Comparison of ENCODE assay signal across 8 cellular contexts in genomic region chr11:65095974-65096806, GRCh38. TPM values are rescaled to one million over a fixed set of nuclear protein-coding genes. Genes with fewer than 3 reads are reported as not detected.
DNase-seq lines count a peak whose midpoint lies in the region; ATAC-seq and TF ChIP-seq lines count a peak whose summit lies in the region.

VPS51 (plus strand) TSS chr11:65096214; CDS start chr11:65096251, 37 bp downstream.

- H3K4me1 ChIP-seq in right atrium auricular region = peaks cover 0 to 20% of the 10 kb centered on the region in 2 donors
- peaks cover 25% of the 10 kb centered on the region for H3K4me1 ChIP-seq in psoas muscle
- H3K4me1 ChIP-seq in urinary bladder (ENCODE audit: insufficient read depth) = no peaks in the 10 kb centered on the region

- 0 to 1% (median 0%) methylated on average over 46 to 52 of the region's 52 CpGs for WGBS in psoas muscle, 3 donors
- WGBS in urinary bladder = under 1% methylated on average over 52 of the region's 52 CpGs

- in situ Hi-C loops in GM13977 (cut with MboI; ENCODE audit: low pct_unique_long_range_greater_than_20kb, low sequenced_read_pairs, unreplicated experiment) = no loop called here

- H3K27ac ChIP-seq in angular gyrus (ENCODE audit: low read depth, low read length) (peak within 1 kb of the TSS; percentile 88), right atrium auricular region (peak within 1 kb of the TSS; percentile 92 to 96), psoas muscle (peak within 1 kb of the TSS; percentile 96), urinary bladder (ENCODE audit: low read depth) (peak within 1 kb of the TSS; percentile 90)

- H3K4me3 ChIP-seq in right atrium auricular region = peak within 1 kb of the TSS; percentile 86 to 91
- H3K4me3 ChIP-seq in psoas muscle = peak within 1 kb of the TSS; percentile 93
- H3K4me3 ChIP-seq in urinary bladder (ENCODE audit: low read depth, low read length) = peak within 1 kb of the TSS; percentile 75

- H3K27me3 ChIP-seq in right atrium auricular region (no peaks in the 10 kb centered on the region), psoas muscle (ENCODE audit: insufficient read depth in 3 of 3, low read length in 2 of 3) (no peaks in the 10 kb centered on the region)

- H3K36me3 ChIP-seq in right atrium auricular region = no peaks in the 10 kb centered on the region
- peaks cover 0 to 19% of the 10 kb centered on the region in 2 donors for H3K36me3 ChIP-seq in psoas muscle (ENCODE audit: insufficient read depth in 1 of 2, low read depth in 1 of 2)
- H3K36me3 ChIP-seq in urinary bladder (ENCODE audit: insufficient read depth) = no peaks in the 10 kb centered on the region

- ATAC-seq in HG02870 (IDR thresholded peaks at IDR 0.05; ENCODE audit: unreplicated experiment) (peak; percentile 74), psoas muscle (peak; percentile 91 to 94 (median 93))

- no peaks in the 10 kb centered on the region for H3K9me3 ChIP-seq in right atrium auricular region
- H3K9me3 ChIP-seq in psoas muscle = no peaks in the 10 kb centered on the region

- intact Hi-C loops in psoas muscle (cut with DNase I) = loop anchor here in 1 of 2 donors (1.0 kb wide), 1 partner anchor 12 kb away; the partner anchor contains the start of genes CDCA5 and ZFPL1

- TF ChIP-seq CTCF in GM13977 (IDR thresholded peaks at IDR 0.05; ENCODE audit: extremely low read depth, insufficient read depth, missing control alignments) = no peak
- TF ChIP-seq CTCF in right atrium auricular region (IDR thresholded peaks at IDR 0.05) = no peak
- TF ChIP-seq CTCF in psoas muscle (IDR thresholded peaks at IDR 0.05) = no peak

- peak; percentile 94 for DNase-seq in GM13977 (ENCODE audit: low spot score)
- peak; percentile 79 for DNase-seq in NCI-H1694 treated with DMSO at 0.1 percent for 48 hours (lab: John Stamatoyannopoulos, UW)
- peak; percentile 53 to 96 (median 78) for DNase-seq in T-helper 2 cell
- peak; percentile 95 for DNase-seq in right atrium auricular region (ENCODE audit: low spot score)
- peak; percentile 88 to 92 for DNase-seq in psoas muscle

RNA-seq across cellular contexts. Expression of gene VPS51, which starts in this region (rescaled TPM):
- 100 to 1,000 TPM in 1 of 2 donors, 10 to 100 TPM in 1; 98.5 to 147 TPM for total RNA-seq in right atrium auricular region
- total RNA-seq in psoas muscle = 100 to 1,000 TPM in 1 of 4 donors, 10 to 100 TPM in 3; 82.2 to 105 (median 91.3) TPM
- polyA plus RNA-seq in psoas muscle = 100 to 1,000 TPM in 1 of 3 donors, 10 to 100 TPM in 2; 60.3 to 110 (median 85.8) TPM
- 107 TPM for total RNA-seq in urinary bladder
- polyA plus RNA-seq in urinary bladder = 167 TPM

Comparison
In these comparisons a context has a peak if more than half of its experiments do, and no peak if none do; other contexts are left out.
1. Peak in every context shown above with its lines: DNase-seq, ATAC-seq, H3K4me3 ChIP-seq and H3K27ac ChIP-seq.